12 cellular contexts compared by ENCODE assay signal in genomic region chr3:46700772-46701171, GRCh38. TPM values are rescaled to one million over a fixed set of nuclear protein-coding genes. Genes with fewer than 3 reads are reported as not detected.
A peak's percentile ranks its signal among the peaks of the same experiment; 100 is the strongest.
DNase-seq lines count a peak whose midpoint lies in the region; ATAC-seq and TF ChIP-seq lines count a peak whose summit lies in the region.
"Had no signal": no experiment of that assay in that cellular context is flagged by ENCODE, and none has a peak within 500 bp of the region (broad histone marks: within the 10 kb centered on the region; RNA-seq: fewer than 3 reads in every experiment).

No MANE protein-coding gene starts in this region.

- DNase-seq in cardiac muscle cell (ENCODE audit: low read depth in 1 of 2, low spot score in 1 of 2) (peak in 1 of 2 donors; percentile 13), cardiac septum (ENCODE audit: low spot score) (no peak), body of pancreas (peak in 3 of 4 donors; percentile 51 to 66 (median 62))
- DNase-seq in naive thymus-derived CD4-positive, alpha-beta T cell: no peak
- no peak for DNase-seq in stimulated activated CD4-positive, alpha-beta T cell treated with anti-CD3 and anti-CD28 coated beads, Interleukin-15, amount 100 ng/mL, for 24 hours
- DNase-seq: CD4-positive, alpha-beta T cell; NCI-H2171 treated with DMSO at 0.1 percent for 48 hours had no signal

- no peak for TF ChIP-seq POLR2A in body of pancreas (IDR thresholded peaks at IDR 0.05)

- POLR2A ChIA-PET in naive thymus-derived CD4-positive, alpha-beta T cell (lab: Charles Lee): interaction anchor here (0.6 kb wide), 1 partner anchor 10 kb away, joined by 3 read pairs; no protein-coding TSS in a partner anchor

- ATAC-seq in body of pancreas (no peak), HG03175 (IDR thresholded peaks at IDR 0.05; ENCODE audit: unreplicated experiment) (no peak), GM21737 (IDR thresholded peaks at IDR 0.05; ENCODE audit: unreplicated experiment) (no peak)
- ATAC-seq in naive thymus-derived CD4-positive, alpha-beta T cell: no peak
- ATAC-seq in stimulated activated memory B cell treated with anti-CD40 and anti-IgM and Interleukin-4, amounts not matched to agents 10 μg/mL and 1 μg/mL and 100 μg/mL, for 72 hours: no peak

- peak overlapping the region in 8 of 10 donors; percentile 20 to 70 (median 56) for H3K4me3 Mint-ChIP-seq in naive thymus-derived CD4-positive, alpha-beta T cell
- H3K4me3 Mint-ChIP-seq in stimulated activated memory B cell treated with anti-CD40 and anti-IgM and Interleukin-4, amounts not matched to agents 10 μg/mL and 1 μg/mL and 100 μg/mL, for 72 hours: no peak overlapping the region

- intact Hi-C loops in cardiac septum (cut with DNase I) (loop anchor here (10.0 kb wide), 1 partner anchor 294 kb away; no protein-coding TSS in a partner anchor), body of pancreas (cut with DNase I) (loop anchor here (5.0 kb wide), 1 partner anchor 297 kb away; no protein-coding TSS in a partner anchor)
- intact Hi-C loops in naive thymus-derived CD4-positive, alpha-beta T cell (cut with micrococcal nuclease): no loop called here

- peaks cover 0 to 3% (median 0%) of the 10 kb centered on the region in 11 donors for H3K9me3 Mint-ChIP-seq in naive thymus-derived CD4-positive, alpha-beta T cell
- H3K9me3 Mint-ChIP-seq in stimulated activated memory B cell treated with anti-CD40 and anti-IgM and Interleukin-4, amounts not matched to agents 10 μg/mL and 1 μg/mL and 100 μg/mL, for 72 hours: no peaks in the 10 kb centered on the region
- H3K9me3 Mint-ChIP-seq: CD4-positive, alpha-beta T cell; naive thymus-derived CD8-positive, alpha-beta T cell had no signal

- H3K27ac ChIP-seq in cardiac muscle cell (no peak overlapping the region), body of pancreas (no peak overlapping the region)
- H3K27ac ChIP-seq in naive thymus-derived CD4-positive, alpha-beta T cell (ENCODE audit: low read depth, low read length): no peak overlapping the region
- H3K27ac ChIP-seq: GM23248 had no signal

- peaks cover 7 to 72% (median 56%) of the 10 kb centered on the region in 7 donors for H3K4me1 Mint-ChIP-seq in naive thymus-derived CD4-positive, alpha-beta T cell
- H3K4me1 Mint-ChIP-seq in stimulated activated memory B cell treated with anti-CD40 and anti-IgM and Interleukin-4, amounts not matched to agents 10 μg/mL and 1 μg/mL and 100 μg/mL, for 72 hours: peaks cover 4% of the 10 kb centered on the region

- WGBS in body of pancreas, 2 donors: 22 to 50% methylated on average over 1 to 4 of the region's 4 CpGs

- H3K4me3 ChIP-seq in cardiac muscle cell: peak overlapping the region; percentile 14
- H3K4me3 ChIP-seq in body of pancreas: no peak overlapping the region
- H3K4me3 ChIP-seq in naive thymus-derived CD4-positive, alpha-beta T cell (ENCODE audit: low read length): no peak overlapping the region

- H3K36me3 Mint-ChIP-seq in naive thymus-derived CD4-positive, alpha-beta T cell: no peaks in the 10 kb centered on the region
- no peaks in the 10 kb centered on the region for H3K36me3 Mint-ChIP-seq in stimulated activated memory B cell treated with anti-CD40 and anti-IgM and Interleukin-4, amounts not matched to agents 10 μg/mL and 1 μg/mL and 100 μg/mL, for 72 hours
- H3K36me3 Mint-ChIP-seq: naive thymus-derived CD8-positive, alpha-beta T cell had no signal

- H3K9me3 ChIP-seq in cardiac muscle cell (ENCODE audit: low read depth) (no peaks in the 10 kb centered on the region), body of pancreas (no peaks in the 10 kb centered on the region)
- no peaks in the 10 kb centered on the region for H3K9me3 ChIP-seq in naive thymus-derived CD4-positive, alpha-beta T cell (ENCODE audit: control insufficient read depth in 2 of 3, low read length in 3 of 3)

- CTCF ChIA-PET in naive thymus-derived CD4-positive, alpha-beta T cell (lab: Charles Lee): no interaction called here

- peak overlapping the region in 2 of 9 donors; percentile 28 to 94 for H3K27ac Mint-ChIP-seq in naive thymus-derived CD4-positive, alpha-beta T cell
- H3K27ac Mint-ChIP-seq in stimulated activated memory B cell treated with anti-CD40 and anti-IgM and Interleukin-4, amounts not matched to agents 10 μg/mL and 1 μg/mL and 100 μg/mL, for 72 hours: no peak overlapping the region
- H3K27ac Mint-ChIP-seq: CD4-positive, alpha-beta T cell had no signal

- TF ChIP-seq CTCF in cardiac muscle cell (IDR thresholded peaks at IDR 0.05; ENCODE audit: low read depth, low read length) (no peak), body of pancreas (IDR thresholded peaks at IDR 0.05) (no peak)

- H3K27me3 ChIP-seq in cardiac muscle cell: peaks cover 12% of the 10 kb centered on the region
- no peaks in the 10 kb centered on the region for H3K27me3 ChIP-seq in body of pancreas
- H3K27me3 ChIP-seq in naive thymus-derived CD4-positive, alpha-beta T cell (ENCODE audit: control insufficient read depth in 2 of 2, insufficient read depth in 2 of 2, low read length in 2 of 2): no peaks in the 10 kb centered on the region

- H3K4me1 ChIP-seq in cardiac muscle cell (ENCODE audit: low read depth) (peaks cover 27% of the 10 kb centered on the region), body of pancreas (peaks cover 23% of the 10 kb centered on the region)
- H3K4me1 ChIP-seq in naive thymus-derived CD4-positive, alpha-beta T cell (ENCODE audit: control insufficient read depth in 2 of 2, insufficient read depth in 2 of 2, low read length in 2 of 2): peaks cover 6 to 48% of the 10 kb centered on the region in 2 donors

- H3K27me3 Mint-ChIP-seq in naive thymus-derived CD4-positive, alpha-beta T cell: peaks cover 0 to 41% (median 0%) of the 10 kb centered on the region in 5 donors
- H3K27me3 Mint-ChIP-seq in stimulated activated memory B cell treated with anti-CD40 and anti-IgM and Interleukin-4, amounts not matched to agents 10 μg/mL and 1 μg/mL and 100 μg/mL, for 72 hours: peaks cover 15% of the 10 kb centered on the region
- H3K27me3 Mint-ChIP-seq: CD4-positive, alpha-beta T cell had no signal

- H3K36me3 ChIP-seq in cardiac muscle cell (no peaks in the 10 kb centered on the region), body of pancreas (replicated peaks in 1 of 2; ENCODE audit: insufficient read depth in 1 of 2, low read depth in 2 of 2) (no peaks in the 10 kb centered on the region)
- H3K36me3 ChIP-seq in naive thymus-derived CD4-positive, alpha-beta T cell (ENCODE audit: control insufficient read depth in 2 of 3, insufficient read depth in 3 of 3, low read length in 3 of 3): no peaks in the 10 kb centered on the region

RNA-seq across cellular contexts. Expression of gene TMIE, which starts 0.4 kb away (rescaled TPM):
- 0.63 and 0.85 TPM in 2 replicates for total RNA-seq in cardiac muscle cell
- polyA plus RNA-seq in cardiac muscle cell: 0.53 and 0.91 TPM in 2 replicates
- 0.51 TPM for total RNA-seq in cardiac septum
- total RNA-seq in body of pancreas: not detected
- 1 to 10 TPM in 4 of 5 experiments, under 1 TPM in 1; 0.31 to 5.4 (median 3.9) TPM for total RNA-seq in naive thymus-derived CD4-positive, alpha-beta T cell
- 1 to 10 TPM; 5.1 to 5.6 TPM for polyA plus RNA-seq in naive thymus-derived CD4-positive, alpha-beta T cell
- polyA plus RNA-seq: GM23248 had no signal

RNA-seq across cellular contexts. Expression of gene ALS2CL, which starts 7.3 kb away (rescaled TPM):
- 3.0 and 11.4 TPM in 2 replicates for total RNA-seq in cardiac muscle cell
- 2.2 and 10.8 TPM in 2 replicates for polyA plus RNA-seq in cardiac muscle cell
- 32.5 TPM for total RNA-seq in cardiac septum
- 10 to 100 TPM; 30.3 to 48.5 TPM for total RNA-seq in body of pancreas
- total RNA-seq in naive thymus-derived CD4-positive, alpha-beta T cell: 10 to 100 TPM in 4 of 5 experiments, 1 to 10 TPM in 1; 4.2 to 41.5 (median 31.1) TPM
- 10 to 100 TPM in 1 of 2 donors, 1 to 10 TPM in 1; 6.2 to 12.6 TPM for polyA plus RNA-seq in naive thymus-derived CD4-positive, alpha-beta T cell

RNA-seq across cellular contexts. Expression of gene PRSS50, which starts 16.9 kb away (rescaled TPM):
- total RNA-seq in cardiac muscle cell (3.2 and 4.1 TPM in 2 replicates), cardiac septum (0.78 TPM), body of pancreas (1 to 10 TPM; 2.6 to 3.1 TPM)
- 1.9 and 2.0 TPM in 2 replicates for polyA plus RNA-seq in cardiac muscle cell
- total RNA-seq in naive thymus-derived CD4-positive, alpha-beta T cell: under 1 TPM in 1 of 5 experiments, not detected in 4; 0.11 TPM
- not detected for polyA plus RNA-seq in naive thymus-derived CD4-positive, alpha-beta T cell
- total RNA-seq: CD4-positive, alpha-beta T cell; GM23248; naive thymus-derived CD8-positive, alpha-beta T cell had no signal
- polyA plus RNA-seq: GM23248 had no signal

Comparison
In these comparisons a context has a peak if more than half of its experiments do, and no peak if none do; other contexts are left out.
1. DNase-seq: peak in body of pancreas (3 of 4); none in cardiac septum (single experiment), naive thymus-derived CD4-positive, alpha-beta T cell (0 of 9) and stimulated activated CD4-positive, alpha-beta T cell treated with anti-CD3 and anti-CD28 coated beads, Interleukin-15, amount 100 ng/mL, for 24 hours (single experiment).
2. intact Hi-C loops: an anchor here in cardiac septum (10.0 kb wide) and body of pancreas (5.0 kb wide); none called in naive thymus-derived CD4-positive, alpha-beta T cell.